In the genomic region with DNA sequence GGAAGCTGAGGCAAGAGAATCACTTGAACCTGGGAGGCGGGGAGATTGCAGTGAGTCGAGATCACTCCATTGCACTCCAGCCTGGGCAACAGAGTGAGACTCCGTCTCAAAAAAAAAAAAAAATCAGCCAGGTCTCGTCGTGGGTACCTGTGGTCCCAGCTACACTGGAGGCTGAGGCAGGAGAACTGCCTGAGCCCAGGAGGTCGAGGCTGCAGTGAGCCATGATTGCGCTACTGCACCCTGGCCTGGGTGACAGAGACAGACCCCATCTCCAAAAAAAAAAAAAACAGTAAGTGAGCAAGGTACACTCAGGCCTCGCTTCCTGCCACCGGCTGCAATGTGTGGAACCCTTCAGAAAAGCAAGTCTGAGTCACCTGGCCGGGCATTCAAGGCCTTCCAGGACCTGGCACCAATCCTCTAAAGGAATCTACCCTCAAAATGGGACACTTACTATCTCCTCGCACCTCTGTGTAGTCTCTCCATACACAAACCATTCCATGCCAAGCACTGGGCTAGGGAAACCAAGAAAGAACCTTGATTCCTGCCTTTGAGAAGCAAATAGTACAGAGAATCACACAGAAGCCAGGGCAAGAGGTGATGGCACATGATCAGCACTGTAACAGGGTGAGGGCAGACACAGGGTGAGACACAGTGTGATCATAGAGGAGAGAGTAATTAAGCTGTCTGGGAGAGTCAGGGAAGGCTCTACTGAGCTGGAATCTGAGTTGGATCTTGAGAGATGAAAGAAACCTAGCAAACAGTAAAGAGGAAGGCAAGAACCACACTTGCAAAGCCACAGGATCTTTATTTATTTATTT, we compare ENCODE assay signal across 10 cellular contexts. TPM values are rescaled to one million over a fixed set of nuclear protein-coding genes. Genes with fewer than 3 reads are reported as not detected.
DNase-seq lines count a peak whose midpoint lies in the region; ATAC-seq, FAIRE-seq and TF ChIP-seq lines count a peak whose summit lies in the region.
"Had no signal": no experiment of that assay in that cellular context is flagged by ENCODE, and none has a peak within 500 bp of the region (broad histone marks: within the 10 kb centered on the region; RNA-seq: fewer than 3 reads in every experiment).

No MANE protein-coding gene starts in this region.

- H3K27ac Mint-ChIP-seq in endodermal cell: no peak overlapping the region

- H3K36me3 Mint-ChIP-seq in endodermal cell (ENCODE audit: low read depth): peaks cover 26% of the 10 kb centered on the region

- TF ChIP-seq CTCF in epithelial cell of esophagus (IDR thresholded peaks at IDR 0.05; ENCODE audit: insufficient read depth, low read depth, low read length, missing control alignments): no peak
- no peak for TF ChIP-seq CTCF in pancreas (IDR thresholded peaks at IDR 0.05)
- TF ChIP-seq CTCF in endodermal cell (conservative IDR thresholded peaks at IDR 0.05): no peak

- H3K27ac ChIP-seq in SK-N-MC (peak overlapping the region; percentile 68), pancreas (no peak overlapping the region), endodermal cell (ENCODE audit: low read depth, low read length) (no peak overlapping the region)

- no peaks in the 10 kb centered on the region for H3K27me3 Mint-ChIP-seq in endodermal cell (ENCODE audit: insufficient read depth)

- no peak overlapping the region for H3K4me3 Mint-ChIP-seq in endodermal cell

- H3K9me3 Mint-ChIP-seq in endodermal cell: peaks cover 9% of the 10 kb centered on the region

- WGBS in pancreas, 2 donors: 64 to 66% methylated on average over 9 to 11 of the region's 11 CpGs
- WGBS in endodermal cell (ENCODE audit: insufficient coverage in 1 of 2, insufficient read length in 1 of 2), 2 experiments: 92 to 96% methylated on average over 8 to 11 of the region's 11 CpGs

- peak; percentile 5 for DNase-seq in GM04503 (ENCODE audit: low read depth)
- no peak for DNase-seq in SK-N-MC (ENCODE audit: low read depth, low spot score)
- peak; percentile 68 for DNase-seq in epithelial cell of esophagus (ENCODE audit: low read depth)
- no peak for DNase-seq in pancreas
- DNase-seq in SKM-1 (lab: John Stamatoyannopoulos, UW; ENCODE audit: unreplicated experiment): no peak
- DNase-seq in frontal cortex (ENCODE audit: low spot score in 2 of 2): no peak
- DNase-seq in endodermal cell: no peak
- DNase-seq in stimulated activated CD4-positive, alpha-beta T cell treated with anti-CD3 and anti-CD28 coated beads, Interleukin-4, amount 100 ng/mL, for 24 hours: no peak
- DNase-seq: NCI-H2029 treated with DMSO at 0.1 percent for 48 hours had no signal

- peaks cover 4% of the 10 kb centered on the region for H3K4me1 Mint-ChIP-seq in endodermal cell

- H3K27me3 ChIP-seq in pancreas (no peaks in the 10 kb centered on the region), endodermal cell (ENCODE audit: control insufficient read depth, insufficient read depth, low read length, poor library complexity, severe bottlenecking) (no peaks in the 10 kb centered on the region)

- H3K9me3 ChIP-seq in SK-N-MC (ENCODE audit: low read depth, low read length) (no peaks in the 10 kb centered on the region), pancreas (no peaks in the 10 kb centered on the region), endodermal cell (ENCODE audit: control insufficient read depth, low read length) (peaks cover 11% of the 10 kb centered on the region)

- ATAC-seq in pancreas: peak; percentile 26 to 45 (median 38)
- ATAC-seq: sciatic nerve had no signal

- H3K36me3 ChIP-seq in SK-N-MC (ENCODE audit: insufficient read depth, low read length) (peaks cover 15% of the 10 kb centered on the region), pancreas (no peaks in the 10 kb centered on the region), endodermal cell (ENCODE audit: control insufficient read depth, insufficient read depth, low read length) (peaks cover 14% of the 10 kb centered on the region)

- intact Hi-C loops in pancreas (cut with DNase I): no loop called here

- no peak overlapping the region for H3K4me3 ChIP-seq in SK-N-MC
- no peak overlapping the region for H3K4me3 ChIP-seq in epithelial cell of esophagus (ENCODE audit: low read length)
- H3K4me3 ChIP-seq in pancreas: no peak overlapping the region
- H3K4me3 ChIP-seq in endodermal cell (ENCODE audit: low read length): no peak overlapping the region

- FAIRE-seq in pancreas (lab: Jason Lieb, UNC): no peak
- FAIRE-seq in frontal cortex (lab: Jason Lieb, UNC): no peak

- H3K9ac ChIP-seq in SK-N-MC (ENCODE audit: insufficient read length): no peak overlapping the region
- H3K9ac ChIP-seq in endodermal cell (ENCODE audit: extremely low read depth, low read length, poor library complexity, severe bottlenecking): no peak overlapping the region

- H3K4me1 ChIP-seq in pancreas (peaks cover 12 to 18% (median 18%) of the 10 kb centered on the region in 3 donors), endodermal cell (ENCODE audit: control insufficient read depth, insufficient read depth, low read length) (no peaks in the 10 kb centered on the region)

RNA-seq across cellular contexts. Expression of gene SCAMP2, which starts 9.7 kb away (rescaled TPM):
- total RNA-seq in pancreas: 10 to 100 TPM; 33.3 to 49.0 (median 34.3) TPM
- polyA plus RNA-seq in pancreas: 10 to 100 TPM; 21.4 to 31.7 TPM
- total RNA-seq in frontal cortex: 4.5 TPM
- 10 to 100 TPM; 47.5 to 50.9 TPM for total RNA-seq in endodermal cell
- 33.0 TPM for polyA plus RNA-seq in endodermal cell (2013, experiment 1 of 2)
- 32.1 TPM for polyA plus RNA-seq in endodermal cell (2013, experiment 2 of 2)

RNA-seq across cellular contexts. Expression of gene ULK3, which starts 20.5 kb away (rescaled TPM):
- total RNA-seq in pancreas: 10 to 100 TPM; 15.0 to 30.8 (median 19.6) TPM
- 10 to 100 TPM; 60.4 to 83.5 TPM for polyA plus RNA-seq in pancreas
- 30.6 TPM for total RNA-seq in frontal cortex
- 10 to 100 TPM; 33.9 to 36.2 TPM for total RNA-seq in endodermal cell
- polyA plus RNA-seq in endodermal cell (2013, experiment 1 of 2): 49.9 TPM
- 32.5 TPM for polyA plus RNA-seq in endodermal cell (2013, experiment 2 of 2)

RNA-seq across cellular contexts. Expression of gene MPI, which starts 26.4 kb away (rescaled TPM):
- total RNA-seq in pancreas: 10 to 100 TPM; 14.5 to 23.2 (median 22.3) TPM
- polyA plus RNA-seq in pancreas: 10 to 100 TPM; 15.9 to 19.1 TPM
- total RNA-seq in frontal cortex: 26.1 TPM
- 10 to 100 TPM; 50.3 to 59.2 TPM for total RNA-seq in endodermal cell
- polyA plus RNA-seq in endodermal cell (2013, experiment 1 of 2): 52.8 TPM
- polyA plus RNA-seq in endodermal cell (2013, experiment 2 of 2): 41.9 TPM

RNA-seq across cellular contexts. Expression of gene CPLX3, which starts 37.0 kb away (rescaled TPM):
- total RNA-seq in pancreas: not detected
- under 1 TPM in 1 of 2 donors, not detected in 1; 0.09 TPM for polyA plus RNA-seq in pancreas
- total RNA-seq in frontal cortex: 0.82 TPM
- total RNA-seq in endodermal cell: not detected
- polyA plus RNA-seq in endodermal cell (2013, experiment 1 of 2): 0.25 TPM
- 0.17 TPM for polyA plus RNA-seq in endodermal cell (2013, experiment 2 of 2)
- total RNA-seq: sciatic nerve had no signal

RNA-seq across cellular contexts. Expression of gene FAM219B, which starts 43.2 kb away (rescaled TPM):
- 10 to 100 TPM; 18.2 to 33.8 (median 21.2) TPM for total RNA-seq in pancreas
- 10 to 100 TPM; 19.3 to 27.6 TPM for polyA plus RNA-seq in pancreas
- 52.2 TPM for total RNA-seq in frontal cortex
- 100 to 1,000 TPM; 109 to 112 TPM for total RNA-seq in endodermal cell
- 75.1 TPM for polyA plus RNA-seq in endodermal cell (2013, experiment 1 of 2)
- polyA plus RNA-seq in endodermal cell (2013, experiment 2 of 2): 64.5 TPM

Comparison
In these comparisons a context has a peak if more than half of its experiments do, and no peak if none do; other contexts are left out.
1. DNase-seq: peak in GM04503 (single experiment) and epithelial cell of esophagus (single experiment); none in SK-N-MC (single experiment), pancreas (0 of 6), SKM-1 (single experiment), frontal cortex (0 of 2), endodermal cell (single experiment) and stimulated activated CD4-positive, alpha-beta T cell treated with anti-CD3 and anti-CD28 coated beads, Interleukin-4, amount 100 ng/mL, for 24 hours (single experiment).